8 cellular contexts compared by ENCODE assay signal in genomic region chr10:132592790-132593788, GRCh38. TPM values are rescaled to one million over a fixed set of nuclear protein-coding genes. Genes with fewer than 3 reads are reported as not detected.
DNase-seq lines count a peak whose midpoint lies in the region; ATAC-seq and TF ChIP-seq lines count a peak whose summit lies in the region.

No MANE protein-coding gene starts in this region.

- no peaks in the 10 kb centered on the region for H3K9me3 ChIP-seq in right lobe of liver
- H3K9me3 ChIP-seq in vagina, result no peaks in the 10 kb centered on the region
- H3K9me3 ChIP-seq in right cardiac atrium (ENCODE audit: control insufficient read depth, low read length), result no peaks in the 10 kb centered on the region
- no peaks in the 10 kb centered on the region for H3K9me3 ChIP-seq in BE2C

- 77% methylated on average over 12 of the region's 17 CpGs for WGBS in right lobe of liver (ENCODE audit: insufficient coverage, low coverage, low lambda C conversion rate, missing lambda C conversion rate)
- WGBS in right cardiac atrium, result 81% methylated on average over 17 of the region's 17 CpGs

- intact Hi-C loops in right lobe of liver (cut with DNase I) (no loop called here), vagina (cut with DNase I) (no loop called here), right cardiac atrium (cut with DNase I) (no loop called here)

- peaks cover 0 to 38% (median 19%) of the 10 kb centered on the region in 4 donors for H3K4me1 ChIP-seq in right lobe of liver
- peaks cover 84% of the 10 kb centered on the region for H3K4me1 ChIP-seq in vagina
- H3K4me1 ChIP-seq in right cardiac atrium (ENCODE audit: control insufficient read depth, insufficient read depth, low read length), result peaks cover 23% of the 10 kb centered on the region
- H3K4me1 ChIP-seq in BE2C, result no peaks in the 10 kb centered on the region

- no peaks in the 10 kb centered on the region for H3K27me3 ChIP-seq in right lobe of liver
- no peaks in the 10 kb centered on the region for H3K27me3 ChIP-seq in vagina
- H3K27me3 ChIP-seq in right cardiac atrium (ENCODE audit: control insufficient read depth, insufficient read depth), result no peaks in the 10 kb centered on the region
- H3K27me3 ChIP-seq in BE2C, result no peaks in the 10 kb centered on the region

- H3K27ac ChIP-seq in right lobe of liver, result peak overlapping the region; percentile 37 to 93 (median 42)
- no peak overlapping the region for H3K27ac ChIP-seq in vagina
- no peak overlapping the region for H3K27ac ChIP-seq in right cardiac atrium (ENCODE audit: low read length)

- DNase-seq in MV-4-11 (lab: John Stamatoyannopoulos, UW), result peak; percentile 62
- DNase-seq in right lobe of liver, result peak in 1 of 3 donors; percentile 23
- DNase-seq in vagina (ENCODE audit: extremely low spot score in 2 of 2), result no peak
- no peak for DNase-seq in right cardiac atrium
- no peak for DNase-seq in middle frontal gyrus (ENCODE audit: extremely low spot score, low spot score)
- no peak for DNase-seq in BE2C

- ATAC-seq in GM18508 (IDR thresholded peaks at IDR 0.05; ENCODE audit: insufficient read depth, unreplicated experiment), result peak; percentile 61
- peak; percentile 79 for ATAC-seq in GM21723 (IDR thresholded peaks at IDR 0.05; ENCODE audit: unreplicated experiment)
- ATAC-seq in right lobe of liver, result peak; percentile 14 to 41 (median 28)
- no peak for ATAC-seq in right cardiac atrium

- H3K36me3 ChIP-seq in right lobe of liver (no peaks in the 10 kb centered on the region), vagina (no peaks in the 10 kb centered on the region), BE2C (no peaks in the 10 kb centered on the region)

- H3K4me3 ChIP-seq in right lobe of liver (no peak overlapping the region), vagina (no peak overlapping the region), right cardiac atrium (ENCODE audit: low read length) (no peak overlapping the region), BE2C (ENCODE audit: low read depth, low read length) (no peak overlapping the region)

- no peak for TF ChIP-seq POLR2A in right lobe of liver (IDR thresholded peaks at IDR 0.05)
- no peak for TF ChIP-seq POLR2A in vagina (IDR thresholded peaks at IDR 0.05)

- no peak for TF ChIP-seq CTCF in right lobe of liver (IDR thresholded peaks at IDR 0.05)
- TF ChIP-seq CTCF in vagina (IDR thresholded peaks at IDR 0.05), result no peak
- no peak for TF ChIP-seq CTCF in BE2C (IDR thresholded peaks at IDR 0.05; ENCODE audit: low read depth, low read length)

RNA-seq across cellular contexts. Expression of gene INPP5A, which starts 55.5 kb away (rescaled TPM):
- total RNA-seq in right lobe of liver, result 10 to 100 TPM; 12.5 to 24.6 (median 16.9) TPM
- total RNA-seq in vagina, result 24.3 TPM
- 100 to 1,000 TPM in 2 of 4 donors, 10 to 100 TPM in 2; 92.0 to 116 (median 99.2) TPM for total RNA-seq in right cardiac atrium
- polyA plus RNA-seq in right cardiac atrium, result 60.0 TPM
- polyA plus RNA-seq in BE2C (2012; ENCODE audit: insufficient read depth, insufficient read length, low read depth), result 4.3 TPM

Comparison
In these comparisons a context has a peak if more than half of its experiments do, and no peak if none do; other contexts are left out.
1. ATAC-seq: peak in GM18508 (single experiment), GM21723 (single experiment) and right lobe of liver (4 of 4); none in right cardiac atrium (0 of 2).
2. H3K27ac ChIP-seq: peak in right lobe of liver (3 of 3); none in vagina (single experiment) and right cardiac atrium (single experiment).